1 cellular context compared by ENCODE assay signal in genomic region chr3:50542177-50543034, GRCh38.
TF ChIP-seq lines count a peak whose summit lies in the region.

No MANE protein-coding gene starts in this region.

TF ChIP-seq in GM23338, 12 proteins besides CTCF, POLR2A, EP300 and RAD21 (continued from another document):
- TF ChIP-seq ZNF331 (CRISPR knock-in tag; IDR thresholded peaks at IDR 0.05; ENCODE audit: low read depth) (no peak), ZNF114 (CRISPR knock-in tag; IDR thresholded peaks at IDR 0.05) (no peak)
